8 cellular contexts compared by ENCODE assay signal in genomic region chr10:119595715-119596515, GRCh38. TPM values are rescaled to one million over a fixed set of nuclear protein-coding genes. Genes with fewer than 3 reads are reported as not detected.
A peak's percentile ranks its signal among the peaks of the same experiment; 100 is the strongest.
DNase-seq lines count a peak whose midpoint lies in the region; ATAC-seq and TF ChIP-seq lines count a peak whose summit lies in the region.

No MANE protein-coding gene starts in this region.

- H3K36me3 ChIP-seq in HUES64 (ENCODE audit: insufficient read depth, low read length) = peaks cover 16% of the 10 kb centered on the region

- peaks cover 30% of the 10 kb centered on the region for H3K4me1 ChIP-seq in HUES64 (ENCODE audit: insufficient read depth, low read length)

- no peak for TF ChIP-seq CTCF in AG04450 (IDR thresholded peaks at IDR 0.05; ENCODE audit: low read depth, low read length)

- peaks cover 22% of the 10 kb centered on the region for H3K36me3 Mint-ChIP-seq in central memory CD8-positive, alpha-beta T cell (ENCODE audit: insufficient read depth)

- CTCF ChIA-PET in AG04450 (lab: Charles Lee) = interaction anchor here (1.3 kb wide), 1 partner anchor 397 kb away, joined by 9 read pairs; no protein-coding TSS in a partner anchor

- peaks cover 4% of the 10 kb centered on the region; the same call in 1 of the 2 replicates for H3K9me3 ChIP-seq in AG04450 (ENCODE audit: control insufficient read depth, insufficient read depth, low read length)
- peaks cover 6% of the 10 kb centered on the region; the same call in 1 of the 2 replicates for H3K9me3 ChIP-seq in HUES64 (ENCODE audit: insufficient read depth, low read depth, low read length)

- H3K27ac ChIP-seq in AG04450 (ENCODE audit: low read depth, low read length) (peak overlapping the region; percentile 99), HUES64 (ENCODE audit: low read depth, low read length) (peak overlapping the region; percentile 97)

- under 1% methylated on average over 37 of the region's 48 CpGs for WGBS in HUES64

- peaks cover 53% of the 10 kb centered on the region for H3K4me1 Mint-ChIP-seq in central memory CD8-positive, alpha-beta T cell

- peak overlapping the region; percentile 97 for H3K27ac Mint-ChIP-seq in central memory CD8-positive, alpha-beta T cell (ENCODE audit: low read depth)

- POLR2A ChIA-PET in AG04450 (lab: Yijun Ruan, JAX) = interaction anchor here (0.6 to 1.0 kb wide), 6 partner anchors 9 to 139 kb away, joined by 3 to 7 read pairs (median 3); partner anchors contain the start of genes BAG3 and INPP5F

- no peaks in the 10 kb centered on the region for H3K9me3 Mint-ChIP-seq in central memory CD8-positive, alpha-beta T cell

- peak overlapping the region; percentile 94 for H3K4me3 Mint-ChIP-seq in central memory CD8-positive, alpha-beta T cell

- DNase-seq in AG04450 (ENCODE audit: low read depth, low spot score) (peak; percentile 11), left lobe of liver (ENCODE audit: low spot score) (peak; percentile 55), SKM-1 (lab: John Stamatoyannopoulos, UW; ENCODE audit: unreplicated experiment) (no peak)
- DNase-seq in central memory CD8-positive, alpha-beta T cell (ENCODE audit: low spot score in 2 of 2) = peak in 1 of 2 donors; percentile 15
- peak; percentile 75 for DNase-seq in stimulated activated CD4-positive, alpha-beta T cell treated with anti-CD3 and anti-CD28 coated beads, Interleukin-4, amount 100 ng/mL, for 1 hour

- peak overlapping the region; percentile 92 for H3K9ac ChIP-seq in HUES64 (ENCODE audit: low read depth, low read length)

- TF ChIP-seq POLR2A in GM19099 (IDR thresholded peaks at IDR 0.05; ENCODE audit: extremely low read depth, insufficient read length, low read depth) = peak; percentile 49

- H3K27me3 ChIP-seq in AG04450 (ENCODE audit: control insufficient read depth, insufficient read depth, low read length) = no peaks in the 10 kb centered on the region
- no peaks in the 10 kb centered on the region for H3K27me3 ChIP-seq in HUES64 (ENCODE audit: insufficient read depth, low read length)

- peak; percentile 15 to 20 for ATAC-seq in activated CD4-positive, CD25-positive, alpha-beta regulatory T cell treated with anti-CD3 and anti-CD28 coated beads, Interleukin-2, amount 50 U/mL, for 24 hours
- ATAC-seq in central memory CD8-positive, alpha-beta T cell (replicated peaks; ENCODE audit: extremely low read depth, poor library complexity, severe bottlenecking) = peak; percentile 31
- ATAC-seq in left lobe of liver = peak; percentile 44

- H3K4me3 ChIP-seq in AG04450 (ENCODE audit: low read depth, low read length) (peak overlapping the region; percentile 97), HUES64 (ENCODE audit: low read length) (peak overlapping the region; percentile 85)

- no peaks in the 10 kb centered on the region for H3K27me3 Mint-ChIP-seq in central memory CD8-positive, alpha-beta T cell

RNA-seq across cellular contexts. Expression of gene TIAL1, which starts 0.8 kb away (rescaled TPM):
- polyA plus RNA-seq in AG04450 (2011; rRNA removed) = 86.0 and 113 TPM in 2 replicates
- polyA minus RNA-seq in AG04450 (2011; rRNA and poly(A)+ RNA removed) = 58.3 and 83.4 TPM in 2 replicates
- polyA plus RNA-seq in HUES64 (2013, experiment 1 of 2) = 91.2 TPM
- polyA plus RNA-seq in HUES64 (2013, experiment 2 of 2) = 88.9 TPM
- 39.3 TPM for total RNA-seq in left lobe of liver

RNA-seq across cellular contexts. Expression of gene RGS10, which starts 53.4 kb away (rescaled TPM):
- polyA plus RNA-seq in AG04450 (2011; rRNA removed) = 174 and 219 TPM in 2 replicates
- polyA minus RNA-seq in AG04450 (2011; rRNA and poly(A)+ RNA removed) = 49.0 and 52.5 TPM in 2 replicates
- 7.8 TPM for polyA plus RNA-seq in HUES64 (2013, experiment 1 of 2)
- 12.0 TPM for polyA plus RNA-seq in HUES64 (2013, experiment 2 of 2)
- total RNA-seq in left lobe of liver = 1.3 TPM

RNA-seq across cellular contexts. Expression of gene BAG3, which starts 55.3 kb away (rescaled TPM):
- 12.7 and 20.1 TPM in 2 replicates for polyA plus RNA-seq in AG04450 (2011; rRNA removed)
- 12.1 and 15.8 TPM in 2 replicates for polyA minus RNA-seq in AG04450 (2011; rRNA and poly(A)+ RNA removed)
- polyA plus RNA-seq in HUES64 (2013, experiment 1 of 2) = 10.7 TPM
- 14.3 TPM for polyA plus RNA-seq in HUES64 (2013, experiment 2 of 2)
- total RNA-seq in left lobe of liver = 11.3 TPM
